Comparison of ENCODE assay signal across 20 cellular contexts in the genomic region with DNA sequence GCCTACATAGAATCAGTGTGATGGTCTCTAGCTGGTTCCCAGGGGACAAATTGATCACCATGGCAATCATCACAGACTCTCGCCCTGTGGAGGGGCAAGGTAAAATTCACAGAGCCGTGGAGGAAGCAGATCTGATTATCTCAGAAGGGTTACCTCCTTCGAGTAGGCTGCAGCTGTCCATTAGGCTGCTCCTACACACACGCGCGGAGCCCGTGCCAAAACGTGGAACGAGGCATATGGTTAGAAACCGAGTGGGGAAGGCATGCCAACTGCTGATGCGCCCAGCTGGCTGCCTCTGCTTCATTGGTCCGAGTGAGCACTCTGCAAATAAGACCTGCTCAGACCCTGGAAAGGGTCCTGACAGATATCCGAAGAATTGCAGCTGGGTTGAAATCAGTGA. TPM values are rescaled to one million over a fixed set of nuclear protein-coding genes. Genes with fewer than 3 reads are reported as not detected.
DNase-seq lines count a peak whose midpoint lies in the region; ATAC-seq and TF ChIP-seq lines count a peak whose summit lies in the region.
"Had no signal": no experiment of that assay in that cellular context is flagged by ENCODE, and none has a peak within 500 bp of the region (broad histone marks: within the 10 kb centered on the region; RNA-seq: fewer than 3 reads in every experiment).

No MANE protein-coding gene starts in this region.

- H3F3A ChIP-seq in GM23338 (replicated peaks; ENCODE audit: low read depth) = no peaks in the 10 kb centered on the region
- H3F3A ChIP-seq in neural cell (ENCODE audit: insufficient read depth, low read length, poor library complexity, severe bottlenecking) = no peaks in the 10 kb centered on the region

- H2AFZ ChIP-seq in GM23338 = 0 out of 2 replicates have a peak overlapping the region, but pooled peaks have one; percentile 43
- no peak overlapping the region for H2AFZ ChIP-seq in neural cell (ENCODE audit: low read depth, low read length)

- H3K4me1 ChIP-seq in GM23338 (ENCODE audit: insufficient read depth) = peaks cover 28% of the 10 kb centered on the region
- H3K4me1 ChIP-seq: pancreas had no signal

- H3K27ac Mint-ChIP-seq in GM23338 = no peak overlapping the region
- peak overlapping the region in 3 of 5 experiments; percentile 54 to 92 (median 70) for H3K27ac Mint-ChIP-seq in brain
- no peak overlapping the region for H3K27ac Mint-ChIP-seq in T-cell
- H3K27ac Mint-ChIP-seq: activated naive CD8-positive, alpha-beta T cell treated with anti-CD3 and anti-CD28 coated beads, Interleukin-2, amount 10 ng/mL, durations not matched to agents 7 days and 5 days; effector memory CD8-positive, alpha-beta T cell; memory B cell; naive thymus-derived CD4-positive, alpha-beta T cell; type B pancreatic cell had no signal

- H3K27me3 Mint-ChIP-seq in GM23338 (ENCODE audit: insufficient read depth, low read depth, poor library complexity) (peaks cover 8% of the 10 kb centered on the region), brain (peaks cover 13% of the 10 kb centered on the region), T-cell (peaks cover 2 to 5% of the 10 kb centered on the region in 2 donors)

- ATAC-seq in GM23338 (no peak), T-cell (replicated peaks in 1 of 4) (no peak), HG03469 (IDR thresholded peaks at IDR 0.05; ENCODE audit: unreplicated experiment) (no peak)
- ATAC-seq: effector memory CD8-positive, alpha-beta T cell; naive thymus-derived CD4-positive, alpha-beta T cell; sciatic nerve had no signal

- no peak overlapping the region for H3K4me3 ChIP-seq in GM23338
- no peak overlapping the region for H3K4me3 ChIP-seq in neural cell (ENCODE audit: low read length)
- H3K4me3 ChIP-seq: pancreas, SK-N-MC had no signal

- H3K9me2 ChIP-seq in GM23338 (ENCODE audit: insufficient read depth) = no peaks in the 10 kb centered on the region
- no peaks in the 10 kb centered on the region for H3K9me2 ChIP-seq in neural cell (ENCODE audit: insufficient read depth, low read length)

- POLR2A ChIA-PET in T-cell (lab: Charles Lee) = no interaction called here

- no peak for TF ChIP-seq RAD21 in neural cell (conservative IDR thresholded peaks at IDR 0.05)

- no peak overlapping the region for H3K9ac ChIP-seq in neural cell (ENCODE audit: low read length)

- no peaks in the 10 kb centered on the region for H3K79me2 ChIP-seq in GM23338 (replicated peaks; ENCODE audit: insufficient read depth)
- no peaks in the 10 kb centered on the region for H3K79me2 ChIP-seq in neural cell (replicated peaks; ENCODE audit: insufficient read depth, low read length)

- H3K27me3 ChIP-seq in GM23338 (ENCODE audit: insufficient read depth) (no peaks in the 10 kb centered on the region), neural cell (ENCODE audit: insufficient read depth, low read depth, low read length) (no peaks in the 10 kb centered on the region)
- H3K27me3 ChIP-seq: pancreas had no signal

- H3K36me3 ChIP-seq in GM23338 (ENCODE audit: insufficient read depth) (no peaks in the 10 kb centered on the region), neural cell (ENCODE audit: insufficient read depth, low read length) (no peaks in the 10 kb centered on the region)
- H3K36me3 ChIP-seq: pancreas had no signal

- TF ChIP-seq EP300 in neural cell (conservative IDR thresholded peaks at IDR 0.05; ENCODE audit: poor library complexity, severe bottlenecking) = no peak

- no peak overlapping the region for H3K27ac ChIP-seq in GM23338 (ENCODE audit: low read depth)
- H3K27ac ChIP-seq in neural cell (ENCODE audit: low read length) = peak overlapping the region; percentile 49
- H3K27ac ChIP-seq: pancreas, SK-N-MC, VCaP had no signal

- TF ChIP-seq CTCF in GM23338 (conservative IDR thresholded peaks at IDR 0.05; ENCODE audit: low read depth in 2 of 2) (no peak), brain (conservative IDR thresholded peaks at IDR 0.05) (no peak), neural cell (IDR thresholded peaks at IDR 0.05; ENCODE audit: poor library complexity, severe bottlenecking) (no peak)

- no peaks in the 10 kb centered on the region for H3K9me3 Mint-ChIP-seq in GM23338
- peaks cover 0 to 3% (median 0%) of the 10 kb centered on the region in 5 experiments for H3K9me3 Mint-ChIP-seq in brain
- H3K9me3 Mint-ChIP-seq in T-cell = no peaks in the 10 kb centered on the region
- H3K9me3 Mint-ChIP-seq: activated naive CD8-positive, alpha-beta T cell treated with anti-CD3 and anti-CD28 coated beads, Interleukin-2, amount 10 ng/mL, durations not matched to agents 7 days and 5 days; effector memory CD8-positive, alpha-beta T cell; memory B cell; type B pancreatic cell had no signal

- no peak for DNase-seq in GM23338 (ENCODE audit: low spot score)
- peak; percentile 69 for DNase-seq in NCI-H1694 treated with DMSO at 0.1 percent for 48 hours (lab: John Stamatoyannopoulos, UW)
- no peak for DNase-seq in kidney tubule cell (ENCODE audit: low spot score)
- DNase-seq in NCI-H2029 (lab: John Stamatoyannopoulos, UW) = no peak
- DNase-seq in T-cell = no peak
- DNase-seq: activated naive CD8-positive, alpha-beta T cell treated with anti-CD3 and anti-CD28 coated beads, Interleukin-2, amount 10 ng/mL, durations not matched to agents 7 days and 5 days; effector memory CD8-positive, alpha-beta T cell; naive thymus-derived CD4-positive, alpha-beta T cell; NCI-H1417; stimulated activated CD8-positive, alpha-beta memory T cell treated with anti-CD3 and anti-CD28 coated beads, Interleukin-4, amount 100 ng/mL, for 48 hours; T-helper 2 cell had no signal

- H3K9me3 ChIP-seq in neural cell (ENCODE audit: low read length) = no peaks in the 10 kb centered on the region
- H3K9me3 ChIP-seq: pancreas had no signal

- H3K4me3 Mint-ChIP-seq in GM23338 (no peak overlapping the region), brain (no peak overlapping the region), T-cell (no peak overlapping the region)
- H3K4me3 Mint-ChIP-seq: activated naive CD8-positive, alpha-beta T cell treated with anti-CD3 and anti-CD28 coated beads, Interleukin-2, amount 10 ng/mL, durations not matched to agents 7 days and 5 days; effector memory CD8-positive, alpha-beta T cell; memory B cell; naive thymus-derived CD4-positive, alpha-beta T cell; type B pancreatic cell had no signal

- H3K36me3 Mint-ChIP-seq in GM23338 (ENCODE audit: low read depth) (peaks cover 2% of the 10 kb centered on the region; the same call in 2 of the 3 replicates), brain (no peaks in the 10 kb centered on the region), T-cell (no peaks in the 10 kb centered on the region)
- H3K36me3 Mint-ChIP-seq: activated naive CD8-positive, alpha-beta T cell treated with anti-CD3 and anti-CD28 coated beads, Interleukin-2, amount 10 ng/mL, durations not matched to agents 7 days and 5 days; memory B cell; naive thymus-derived CD4-positive, alpha-beta T cell; type B pancreatic cell had no signal

- H3K4me2 ChIP-seq in GM23338 (no peak overlapping the region), neural cell (ENCODE audit: low read length) (no peak overlapping the region)

- no peaks in the 10 kb centered on the region for H4K20me1 ChIP-seq in GM23338 (replicated peaks; ENCODE audit: insufficient read depth)
- no peaks in the 10 kb centered on the region for H4K20me1 ChIP-seq in neural cell (ENCODE audit: insufficient read depth)

- H3K4me1 Mint-ChIP-seq in GM23338 = peaks cover 33% of the 10 kb centered on the region
- peaks cover 11% of the 10 kb centered on the region for H3K4me1 Mint-ChIP-seq in brain
- no peaks in the 10 kb centered on the region for H3K4me1 Mint-ChIP-seq in T-cell
- H3K4me1 Mint-ChIP-seq: activated naive CD8-positive, alpha-beta T cell treated with anti-CD3 and anti-CD28 coated beads, Interleukin-2, amount 10 ng/mL, durations not matched to agents 7 days and 5 days; memory B cell; naive thymus-derived CD4-positive, alpha-beta T cell had no signal

- CTCF ChIA-PET in T-cell (lab: Charles Lee) = no interaction called here

TF ChIP-seq in GM23338, 12 proteins besides CTCF, POLR2A, EP300 and RAD21 (continues in another document):
- TF ChIP-seq STAT1 (IDR thresholded peaks at IDR 0.05; ENCODE audit: unreplicated experiment) = no peak

TF ChIP-seq in neural cell, 6 proteins besides CTCF, POLR2A, EP300 and RAD21:
- TF ChIP-seq MXI1 (conservative IDR thresholded peaks at IDR 0.05; ENCODE audit: poor library complexity, severe bottlenecking) = no peak
- no peak for TF ChIP-seq EZH2 (IDR thresholded peaks at IDR 0.05; ENCODE audit: borderline replicate concordance, insufficient read depth, low read length, poor library complexity, severe bottlenecking)
- TF ChIP-seq POLR2AphosphoS5 (IDR thresholded peaks at IDR 0.05) = no peak
- no peak for TF ChIP-seq TAF1 (IDR thresholded peaks at IDR 0.05; ENCODE audit: low read depth)
- TF ChIP-seq, protein P1, sequence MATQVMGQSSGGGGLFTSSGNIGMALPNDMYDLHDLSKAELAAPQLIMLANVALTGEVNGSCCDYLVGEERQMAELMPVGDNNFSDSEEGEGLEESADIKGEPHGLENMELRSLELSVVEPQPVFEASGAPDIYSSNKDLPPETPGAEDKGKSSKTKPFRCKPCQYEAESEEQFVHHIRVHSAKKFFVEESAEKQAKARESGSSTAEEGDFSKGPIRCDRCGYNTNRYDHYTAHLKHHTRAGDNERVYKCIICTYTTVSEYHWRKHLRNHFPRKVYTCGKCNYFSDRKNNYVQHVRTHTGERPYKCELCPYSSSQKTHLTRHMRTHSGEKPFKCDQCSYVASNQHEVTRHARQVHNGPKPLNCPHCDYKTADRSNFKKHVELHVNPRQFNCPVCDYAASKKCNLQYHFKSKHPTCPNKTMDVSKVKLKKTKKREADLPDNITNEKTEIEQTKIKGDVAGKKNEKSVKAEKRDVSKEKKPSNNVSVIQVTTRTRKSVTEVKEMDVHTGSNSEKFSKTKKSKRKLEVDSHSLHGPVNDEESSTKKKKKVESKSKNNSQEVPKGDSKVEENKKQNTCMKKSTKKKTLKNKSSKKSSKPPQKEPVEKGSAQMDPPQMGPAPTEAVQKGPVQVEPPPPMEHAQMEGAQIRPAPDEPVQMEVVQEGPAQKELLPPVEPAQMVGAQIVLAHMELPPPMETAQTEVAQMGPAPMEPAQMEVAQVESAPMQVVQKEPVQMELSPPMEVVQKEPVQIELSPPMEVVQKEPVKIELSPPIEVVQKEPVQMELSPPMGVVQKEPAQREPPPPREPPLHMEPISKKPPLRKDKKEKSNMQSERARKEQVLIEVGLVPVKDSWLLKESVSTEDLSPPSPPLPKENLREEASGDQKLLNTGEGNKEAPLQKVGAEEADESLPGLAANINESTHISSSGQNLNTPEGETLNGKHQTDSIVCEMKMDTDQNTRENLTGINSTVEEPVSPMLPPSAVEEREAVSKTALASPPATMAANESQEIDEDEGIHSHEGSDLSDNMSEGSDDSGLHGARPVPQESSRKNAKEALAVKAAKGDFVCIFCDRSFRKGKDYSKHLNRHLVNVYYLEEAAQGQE (IDR thresholded peaks at IDR 0.05; ENCODE audit: borderline replicate concordance) = no peak
- no peak for TF ChIP-seq SMC3 (conservative IDR thresholded peaks at IDR 0.05; ENCODE audit: poor library complexity)

RNA-seq across cellular contexts. Expression of a gene that starts 52.7 kb away (rescaled TPM):
- 3.5 and 4.8 TPM in 2 replicates for total RNA-seq in GM23338 (2014; rRNA removed; shearing (Covaris generic))
- polyA plus RNA-seq in GM23338 (2016; fragmentation: Nextera tagmentation; extraction: Ambion mirVana) (4.4 and 4.9 TPM in 2 replicates), brain (ENCODE audit: insufficient read depth, low read depth, low replicate concordance) (4.2 TPM), neural cell (not detected in 2 replicates)
- not detected in 2 replicates for polyA minus RNA-seq in neural cell
- total RNA-seq in T-cell = 10 to 100 TPM; 12.9 to 18.6 (median 16.7) TPM

Comparison
In these comparisons a context has a peak if more than half of its experiments do, and no peak if none do; other contexts are left out.
1. H3K27ac Mint-ChIP-seq: peak in brain (3 of 5); none in GM23338 (single experiment) and T-cell (0 of 2).